8 cellular contexts compared by ENCODE assay signal in the genomic region with DNA sequence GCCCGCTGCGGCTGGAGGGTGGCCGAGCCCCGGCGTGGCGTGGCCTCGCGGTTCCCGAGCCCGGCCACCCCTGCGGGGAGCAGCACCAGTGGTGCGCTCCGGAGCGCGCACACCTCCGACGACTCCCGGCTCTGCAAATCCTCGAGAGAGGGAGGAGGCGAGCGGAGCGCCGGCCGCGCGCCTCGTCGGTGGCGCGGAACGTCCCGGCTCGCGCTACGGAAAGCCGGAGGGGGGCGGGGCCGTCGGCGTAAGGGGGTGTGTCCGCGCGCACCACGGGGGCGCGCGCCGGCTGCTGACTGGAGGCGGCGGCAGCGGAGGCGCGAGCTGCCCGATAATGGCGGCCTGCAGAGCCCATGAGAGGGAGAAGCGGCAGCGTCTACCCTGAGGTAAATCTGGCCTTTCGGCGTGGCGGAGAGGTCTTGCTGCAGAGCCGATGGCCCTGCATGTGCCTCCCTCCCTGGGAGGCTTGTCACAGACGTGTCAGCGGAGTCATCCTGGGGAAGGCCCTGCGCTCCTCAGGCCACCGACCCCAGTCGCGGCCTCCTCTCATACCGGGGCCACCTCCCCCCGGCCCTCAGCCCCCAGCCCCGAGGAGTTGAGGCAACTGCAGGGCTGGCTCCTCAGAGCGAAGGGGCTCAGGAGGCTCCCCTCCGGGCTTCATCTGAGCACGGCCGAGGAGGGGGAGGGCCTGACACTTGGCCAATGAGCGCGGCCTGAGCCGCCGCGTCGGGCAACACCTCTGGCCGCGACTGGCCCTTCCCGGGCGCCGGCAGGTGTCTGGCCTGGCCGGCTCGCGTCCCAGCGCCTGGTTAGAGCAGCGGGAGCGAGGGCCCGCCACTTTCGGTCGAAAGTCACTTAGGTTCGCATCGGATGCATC. TPM values are rescaled to one million over a fixed set of nuclear protein-coding genes. Genes with fewer than 3 reads are reported as not detected.
DNase-seq lines count a peak whose midpoint lies in the region; ATAC-seq and TF ChIP-seq lines count a peak whose summit lies in the region.

A gene (plus strand): TSS at position 295 of the 877 bp plus-strand sequence. CDS start 2,485 bp downstream, outside the sequence.

- H3K9ac ChIP-seq in BLaER1 = peak within 1 kb of the TSS; percentile 97

- peaks cover 8% of the 10 kb centered on the region for H3K36me3 Mint-ChIP-seq in activated CD4-positive, alpha-beta T cell treated with anti-CD3 and anti-CD28 coated beads, Interleukin-2, amount 10 ng/mL, durations not matched to agents 7 days and 5 days (ENCODE audit: low read depth)

- peak within 1 kb of the TSS; percentile 90 for H3K4me3 ChIP-seq in BLaER1
- peak within 1 kb of the TSS; percentile 86 for H3K4me3 ChIP-seq in coronary artery
- H3K4me3 ChIP-seq in left lung = peak within 1 kb of the TSS; percentile 99 to 100

- POLR2A ChIA-PET in activated CD4-positive, alpha-beta T cell treated with anti-CD3 and anti-CD28 coated beads, Interleukin-2, amount 10 ng/mL, durations not matched to agents 7 days and 5 days (lab: Charles Lee) = interaction anchor here (0.8 to 1.9 kb wide), 3 partner anchors 12 to 27 kb away, joined by 4 to 9 read pairs (median 8); no protein-coding TSS in a partner anchor

- TF ChIP-seq CTCF in coronary artery (IDR thresholded peaks at IDR 0.05) = no peak
- TF ChIP-seq CTCF in left lung (IDR thresholded peaks at IDR 0.05) = no peak

- peak within 1 kb of the TSS; percentile 92 for H3K27ac Mint-ChIP-seq in activated CD4-positive, alpha-beta T cell treated with anti-CD3 and anti-CD28 coated beads, Interleukin-2, amount 10 ng/mL, durations not matched to agents 7 days and 5 days

- H3K27me3 ChIP-seq in BLaER1 = no peaks in the 10 kb centered on the region
- no peaks in the 10 kb centered on the region for H3K27me3 ChIP-seq in left lung

- DNase-seq in NCI-H69 (lab: John Stamatoyannopoulos, UW) (peak; percentile 94), coronary artery (ENCODE audit: low spot score) (peak; percentile 93), left lung (peak; percentile 94 to 98)
- DNase-seq in activated CD4-positive, alpha-beta T cell treated with anti-CD3 and anti-CD28 coated beads, Interleukin-2, amount 10 ng/mL, durations not matched to agents 7 days and 5 days = peak; percentile 93
- peak; percentile 95 for DNase-seq in stimulated activated CD4-positive, alpha-beta T cell treated with anti-CD3 and anti-CD28 coated beads, Interleukin-2, amount 100 ng/mL, for 24 hours

- intact Hi-C loops in left lung (cut with DNase I) = no loop called here

- CTCF ChIA-PET in activated CD4-positive, alpha-beta T cell treated with anti-CD3 and anti-CD28 coated beads, Interleukin-2, amount 10 ng/mL, durations not matched to agents 7 days and 5 days (lab: Charles Lee) = interaction anchor here (0.6 to 2.5 kb wide), 6 partner anchors 10 to 948 kb away, joined by 3 to 8 read pairs (median 4); a partner anchor contains a TSS

- peak within 1 kb of the TSS; percentile 97 for H3K27ac ChIP-seq in BLaER1
- peak within 1 kb of the TSS; percentile 82 to 92 for H3K27ac ChIP-seq in coronary artery
- H3K27ac ChIP-seq in left lung = peak within 1 kb of the TSS; percentile 94 to 95

- H3K9me3 ChIP-seq in BLaER1 = no peaks in the 10 kb centered on the region
- no peaks in the 10 kb centered on the region for H3K9me3 ChIP-seq in left lung

- H3K4me2 ChIP-seq in BLaER1 = peak within 1 kb of the TSS; percentile 92

- peak; percentile 72 for ATAC-seq in GM19372 (IDR thresholded peaks at IDR 0.05; ENCODE audit: low read depth, unreplicated experiment)
- peak; percentile 68 for ATAC-seq in HG03521 (IDR thresholded peaks at IDR 0.05; ENCODE audit: unreplicated experiment)
- ATAC-seq in left lung = peak; percentile 87

- no peaks in the 10 kb centered on the region for H3K9me3 Mint-ChIP-seq in activated CD4-positive, alpha-beta T cell treated with anti-CD3 and anti-CD28 coated beads, Interleukin-2, amount 10 ng/mL, durations not matched to agents 7 days and 5 days

- no peaks in the 10 kb centered on the region for H3K27me3 Mint-ChIP-seq in activated CD4-positive, alpha-beta T cell treated with anti-CD3 and anti-CD28 coated beads, Interleukin-2, amount 10 ng/mL, durations not matched to agents 7 days and 5 days

- H3K4me3 Mint-ChIP-seq in activated CD4-positive, alpha-beta T cell treated with anti-CD3 and anti-CD28 coated beads, Interleukin-2, amount 10 ng/mL, durations not matched to agents 7 days and 5 days = peak within 1 kb of the TSS; percentile 89

- peaks cover 38% of the 10 kb centered on the region for H3K4me1 Mint-ChIP-seq in activated CD4-positive, alpha-beta T cell treated with anti-CD3 and anti-CD28 coated beads, Interleukin-2, amount 10 ng/mL, durations not matched to agents 7 days and 5 days

- H4K20me1 ChIP-seq in BLaER1 = no peaks in the 10 kb centered on the region

- peaks cover 22% of the 10 kb centered on the region for H3K4me1 ChIP-seq in BLaER1
- peaks cover 17 to 48% of the 10 kb centered on the region in 2 donors for H3K4me1 ChIP-seq in left lung

- H3K36me3 ChIP-seq in BLaER1 (peaks cover 32% of the 10 kb centered on the region), left lung (peaks cover 0 to 12% of the 10 kb centered on the region in 2 donors)

RNA-seq across cellular contexts. Expression of the gene that starts here (rescaled TPM):
- 10 to 100 TPM; 21.0 to 25.8 TPM for total RNA-seq in activated CD4-positive, alpha-beta T cell treated with anti-CD3 and anti-CD28 coated beads, Interleukin-2, amount 10 ng/mL, durations not matched to agents 7 days and 5 days
- 10 to 100 TPM in 1 of 2 donors, 1 to 10 TPM in 1; 7.0 to 12.7 TPM for total RNA-seq in left lung

Comparison
In these comparisons a context has a peak if more than half of its experiments do, and no peak if none do; other contexts are left out.
1. Peak in every context shown above with its lines: DNase-seq, ATAC-seq, H3K4me3 ChIP-seq and H3K27ac ChIP-seq.